In genomic region chr2:41930807-41931566, GRCh38 we compare ENCODE assay signal across 1 cellular context.
TF ChIP-seq lines count a peak whose summit lies in the region.

No MANE protein-coding gene starts in this region.

TF ChIP-seq in WTC11, 78 proteins besides CTCF, POLR2A, EP300 and RAD21 (continued from another document):
- TF ChIP-seq ARID4B (CRISPR knock-in tag; IDR thresholded peaks at IDR 0.05; ENCODE audit: borderline replicate concordance) (no peak), ELF4 (CRISPR knock-in tag; IDR thresholded peaks at IDR 0.05; ENCODE audit: low read depth) (no peak), NR2C2 (CRISPR knock-in tag; IDR thresholded peaks at IDR 0.05) (no peak), ETV6 (CRISPR knock-in tag; IDR thresholded peaks at IDR 0.05) (no peak), MXD4 (CRISPR knock-in tag; IDR thresholded peaks at IDR 0.05; ENCODE audit: borderline replicate concordance) (no peak), ESRRA (CRISPR knock-in tag; IDR thresholded peaks at IDR 0.05; ENCODE audit: borderline replicate concordance) (no peak), TEAD4 (CRISPR knock-in tag; IDR thresholded peaks at IDR 0.05) (no peak)
TF ChIP-seq in WTC11: peak in this region for 0.
